22 cellular contexts compared by ENCODE assay signal in genomic region chr3:125271127-125271526, GRCh38.
"Had no signal": no experiment of that assay in that cellular context is flagged by ENCODE, and none has a peak within 500 bp of the region (broad histone marks: within the 10 kb centered on the region; RNA-seq: fewer than 3 reads in every experiment).

No MANE protein-coding gene starts in this region.

- H3K27ac ChIP-seq: foreskin keratinocyte, neutrophil, ovary, psoas muscle, thyroid gland had no signal

- H3K4me1 ChIP-seq: foreskin keratinocyte, psoas muscle, thyroid gland had no signal

- H3K36me3 ChIP-seq: ovary had no signal

- H3K27ac Mint-ChIP-seq: activated CD4-positive, alpha-beta memory T cell treated with anti-CD3 and anti-CD28 coated beads for 36 hours; activated naive CD8-positive, alpha-beta T cell treated with anti-CD3 and anti-CD28 coated beads, Interleukin-2, amount 50 U/mL, for 24 hours; activated T-cell treated with anti-CD3 and anti-CD28 coated beads, Interleukin-2, amount 50 U/mL, for 72 hours; natural killer cell treated with Interleukin-12 subunit alpha and Interleukin-12 subunit beta and Interleukin-15 and Interleukin-18, amount 100 ng/mL, for 72 hours; T-cell had no signal

- H3K27me3 ChIP-seq: foreskin keratinocyte, neutrophil, ovary, thyroid gland had no signal

- H3K4me3 Mint-ChIP-seq: activated CD4-positive, alpha-beta memory T cell treated with anti-CD3 and anti-CD28 coated beads for 36 hours; activated naive CD8-positive, alpha-beta T cell treated with anti-CD3 and anti-CD28 coated beads, Interleukin-2, amount 50 U/mL, for 24 hours; activated T-cell treated with anti-CD3 and anti-CD28 coated beads, Interleukin-2, amount 50 U/mL, for 72 hours; brain; natural killer cell treated with Interleukin-12 subunit alpha and Interleukin-12 subunit beta and Interleukin-15 and Interleukin-18, amount 100 ng/mL, for 72 hours; T-cell had no signal

- H3K4me3 ChIP-seq: ovary, psoas muscle, thyroid gland had no signal

- H3K27me3 Mint-ChIP-seq: activated CD4-positive, alpha-beta memory T cell treated with anti-CD3 and anti-CD28 coated beads for 36 hours; activated naive CD8-positive, alpha-beta T cell treated with anti-CD3 and anti-CD28 coated beads, Interleukin-2, amount 50 U/mL, for 24 hours; brain; natural killer cell treated with Interleukin-12 subunit alpha and Interleukin-12 subunit beta and Interleukin-15 and Interleukin-18, amount 100 ng/mL, for 72 hours; T-cell had no signal

- H3K9me3 ChIP-seq: neutrophil, ovary, psoas muscle, thyroid gland had no signal

- H3K9me3 Mint-ChIP-seq: activated naive CD8-positive, alpha-beta T cell treated with anti-CD3 and anti-CD28 coated beads, Interleukin-2, amount 50 U/mL, for 24 hours; activated T-cell treated with anti-CD3 and anti-CD28 coated beads, Interleukin-2, amount 50 U/mL, for 72 hours; natural killer cell treated with Interleukin-12 subunit alpha and Interleukin-12 subunit beta and Interleukin-15 and Interleukin-18, amount 100 ng/mL, for 72 hours; T-cell had no signal

- ATAC-seq: activated naive CD8-positive, alpha-beta T cell treated with anti-CD3 and anti-CD28 coated beads, Interleukin-2, amount 50 U/mL, for 24 hours; activated T-cell treated with anti-CD3 and anti-CD28 coated beads, Interleukin-2, amount 50 U/mL, for 72 hours; foreskin keratinocyte; left ventricle myocardium superior; natural killer cell treated with Interleukin-12 subunit alpha and Interleukin-12 subunit beta and Interleukin-15 and Interleukin-18, amount 100 ng/mL, for 72 hours; psoas muscle; right cardiac atrium; stimulated activated naive CD8-positive, alpha-beta T cell treated with anti-CD3 and anti-CD28 coated beads, Interleukin-15, Interleukin-2, amounts not matched to agents 100 U/mL and 50 U/mL, for 24 hours; T-cell had no signal

- DNase-seq: activated CD4-positive, alpha-beta memory T cell treated with anti-CD3 and anti-CD28 coated beads for 36 hours; activated CD4-positive, alpha-beta T cell treated with anti-CD3 and anti-CD28 coated beads for 4 hours; activated effector memory CD4-positive, alpha-beta T cell treated with Interleukin-2 at 50 U/mL for 16 hours; activated naive CD4-positive, alpha-beta T cell treated with anti-CD3 and anti-CD28 coated beads, Interleukin-2, amount 50 U/mL, for 16 hours; activated naive CD8-positive, alpha-beta T cell treated with anti-CD3 and anti-CD28 coated beads, Interleukin-2, amount 50 U/mL, for 24 hours; activated T-cell treated with anti-CD3 and anti-CD28 coated beads, Interleukin-2, amount 50 U/mL, for 72 hours; anterior cingulate cortex; foreskin keratinocyte; left ventricle myocardium superior; mammary epithelial cell; ovary; psoas muscle; right cardiac atrium; stimulated activated CD4-positive, alpha-beta T cell treated with anti-CD3 and anti-CD28 coated beads, Interleukin-12 subunit alpha, Interleukin-12 subunit beta, amount 100 ng/mL, for 4 hours; stimulated activated CD4-positive, alpha-beta T cell treated with anti-CD3 and anti-CD28 coated beads, Interleukin-4, amount 100 ng/mL, for 4 hours; stimulated activated naive CD8-positive, alpha-beta T cell treated with anti-CD3 and anti-CD28 coated beads, Interleukin-15, Interleukin-2, amounts not matched to agents 100 U/mL and 50 U/mL, for 24 hours; substantia nigra; T-cell; thyroid gland had no signal
